1 cellular context compared by ENCODE assay signal in the genomic region with DNA sequence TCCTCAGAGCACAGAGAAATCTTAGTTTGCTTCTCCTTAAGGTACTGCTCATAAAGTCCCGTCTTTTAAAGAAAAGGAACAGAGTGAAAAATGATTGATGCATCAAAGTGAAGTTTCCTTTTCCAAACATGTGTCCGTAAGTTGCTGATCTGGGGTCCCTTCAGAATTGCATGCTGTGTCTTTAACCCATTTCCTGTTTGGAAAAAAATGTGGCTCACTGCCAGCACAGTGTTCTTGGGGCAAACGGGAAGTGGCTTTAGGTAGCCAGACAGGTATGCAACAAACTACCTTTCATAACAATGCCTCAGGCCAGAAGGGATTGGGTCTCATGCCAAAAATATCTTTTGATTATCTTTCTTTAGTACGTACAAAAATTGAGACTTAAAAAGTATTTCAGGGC.
TF ChIP-seq lines count a peak whose summit lies in the region.

No MANE protein-coding gene starts in this region.

TF ChIP-seq in HepG2, 621 proteins besides CTCF, POLR2A, EP300 and RAD21 (continued from another document):
- TF ChIP-seq, protein P1, sequence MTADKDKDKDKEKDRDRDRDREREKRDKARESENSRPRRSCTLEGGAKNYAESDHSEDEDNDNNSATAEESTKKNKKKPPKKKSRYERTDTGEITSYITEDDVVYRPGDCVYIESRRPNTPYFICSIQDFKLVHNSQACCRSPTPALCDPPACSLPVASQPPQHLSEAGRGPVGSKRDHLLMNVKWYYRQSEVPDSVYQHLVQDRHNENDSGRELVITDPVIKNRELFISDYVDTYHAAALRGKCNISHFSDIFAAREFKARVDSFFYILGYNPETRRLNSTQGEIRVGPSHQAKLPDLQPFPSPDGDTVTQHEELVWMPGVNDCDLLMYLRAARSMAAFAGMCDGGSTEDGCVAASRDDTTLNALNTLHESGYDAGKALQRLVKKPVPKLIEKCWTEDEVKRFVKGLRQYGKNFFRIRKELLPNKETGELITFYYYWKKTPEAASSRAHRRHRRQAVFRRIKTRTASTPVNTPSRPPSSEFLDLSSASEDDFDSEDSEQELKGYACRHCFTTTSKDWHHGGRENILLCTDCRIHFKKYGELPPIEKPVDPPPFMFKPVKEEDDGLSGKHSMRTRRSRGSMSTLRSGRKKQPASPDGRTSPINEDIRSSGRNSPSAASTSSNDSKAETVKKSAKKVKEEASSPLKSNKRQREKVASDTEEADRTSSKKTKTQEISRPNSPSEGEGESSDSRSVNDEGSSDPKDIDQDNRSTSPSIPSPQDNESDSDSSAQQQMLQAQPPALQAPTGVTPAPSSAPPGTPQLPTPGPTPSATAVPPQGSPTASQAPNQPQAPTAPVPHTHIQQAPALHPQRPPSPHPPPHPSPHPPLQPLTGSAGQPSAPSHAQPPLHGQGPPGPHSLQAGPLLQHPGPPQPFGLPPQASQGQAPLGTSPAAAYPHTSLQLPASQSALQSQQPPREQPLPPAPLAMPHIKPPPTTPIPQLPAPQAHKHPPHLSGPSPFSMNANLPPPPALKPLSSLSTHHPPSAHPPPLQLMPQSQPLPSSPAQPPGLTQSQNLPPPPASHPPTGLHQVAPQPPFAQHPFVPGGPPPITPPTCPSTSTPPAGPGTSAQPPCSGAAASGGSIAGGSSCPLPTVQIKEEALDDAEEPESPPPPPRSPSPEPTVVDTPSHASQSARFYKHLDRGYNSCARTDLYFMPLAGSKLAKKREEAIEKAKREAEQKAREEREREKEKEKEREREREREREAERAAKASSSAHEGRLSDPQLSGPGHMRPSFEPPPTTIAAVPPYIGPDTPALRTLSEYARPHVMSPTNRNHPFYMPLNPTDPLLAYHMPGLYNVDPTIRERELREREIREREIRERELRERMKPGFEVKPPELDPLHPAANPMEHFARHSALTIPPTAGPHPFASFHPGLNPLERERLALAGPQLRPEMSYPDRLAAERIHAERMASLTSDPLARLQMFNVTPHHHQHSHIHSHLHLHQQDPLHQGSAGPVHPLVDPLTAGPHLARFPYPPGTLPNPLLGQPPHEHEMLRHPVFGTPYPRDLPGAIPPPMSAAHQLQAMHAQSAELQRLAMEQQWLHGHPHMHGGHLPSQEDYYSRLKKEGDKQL (CRISPR knock-in tag; IDR thresholded peaks at IDR 0.05; ENCODE audit: low read depth), result no peak
